In genomic region chr19:14111486-14111885, GRCh38 we compare ENCODE assay signal across 20 cellular contexts. TPM values are rescaled to one million over a fixed set of nuclear protein-coding genes. Genes with fewer than 3 reads are reported as not detected.
DNase-seq lines count a peak whose midpoint lies in the region; ATAC-seq and TF ChIP-seq lines count a peak whose summit lies in the region.
"Had no signal": no experiment of that assay in that cellular context is flagged by ENCODE, and none has a peak within 500 bp of the region (broad histone marks: within the 10 kb centered on the region; RNA-seq: fewer than 3 reads in every experiment).

No MANE protein-coding gene starts in this region.

- DNase-seq in heart left ventricle (no peak), cardiac septum (ENCODE audit: low spot score) (no peak), esophagus muscularis mucosa (ENCODE audit: extremely low spot score) (no peak), pons (ENCODE audit: low spot score) (no peak)
- DNase-seq in activated CD4-positive, CD25-positive, alpha-beta regulatory T cell treated with anti-CD3 and anti-CD28 coated beads, Interleukin-2, amount 50 U/mL, for 72 hours = no peak
- DNase-seq: ACHN; activated B cell treated with CpG ODN at 0.5 μM for 24 hours; C1 segment of cervical spinal cord; cortex of kidney; hypothalamus; MV-4-11; naive thymus-derived CD8-positive, alpha-beta T cell; NCI-H187; NCI-H345 had no signal

- TF ChIP-seq CTCF in heart left ventricle (IDR thresholded peaks at IDR 0.05) = no peak
- no peak for TF ChIP-seq CTCF in esophagus muscularis mucosa (IDR thresholded peaks at IDR 0.05)

- H3K9me3 ChIP-seq in heart left ventricle (no peaks in the 10 kb centered on the region), esophagus muscularis mucosa (no peaks in the 10 kb centered on the region), subcutaneous abdominal adipose tissue (ENCODE audit: control insufficient read depth in 5 of 5, low read length in 5 of 5) (no peaks in the 10 kb centered on the region)
- H3K9me3 ChIP-seq: prostate gland had no signal

- H3K36me3 ChIP-seq in heart left ventricle (peaks cover 0 to 28% (median 3%) of the 10 kb centered on the region in 9 donors), esophagus muscularis mucosa (peaks cover 6 to 13% (median 10%) of the 10 kb centered on the region in 4 donors), subcutaneous abdominal adipose tissue (ENCODE audit: control insufficient read depth in 5 of 5, insufficient read depth in 5 of 5, low read length in 5 of 5) (peaks cover 0 to 10% (median 4%) of the 10 kb centered on the region in 5 donors)

- ATAC-seq in heart left ventricle = no peak
- ATAC-seq: naive thymus-derived CD8-positive, alpha-beta T cell had no signal

- intact Hi-C loops in heart left ventricle (cut with DNase I) = no loop called here
- intact Hi-C loops in cardiac septum (cut with DNase I) = no loop called here
- intact Hi-C loops in esophagus muscularis mucosa (cut with DNase I) = no loop called here

- no peak for TF ChIP-seq POLR2A in heart left ventricle (IDR thresholded peaks at IDR 0.05)
- TF ChIP-seq POLR2A in esophagus muscularis mucosa (IDR thresholded peaks at IDR 0.05; ENCODE audit: low read depth) = no peak

- TF ChIP-seq EP300 in esophagus muscularis mucosa (IDR thresholded peaks at IDR 0.05) = no peak

- peak overlapping the region in 4 of 5 donors; percentile 3 to 65 (median 52) for H3K9ac ChIP-seq in subcutaneous abdominal adipose tissue (ENCODE audit: low read length in 5 of 5)

- WGBS in heart left ventricle, 4 donors = 64 to 77% (median 74%) methylated on average over 1 of the region's 1 CpG
- 100% methylated on average over 1 of the region's 1 CpG for WGBS in esophagus muscularis mucosa

- H3K27me3 ChIP-seq in heart left ventricle = no peaks in the 10 kb centered on the region
- no peaks in the 10 kb centered on the region for H3K27me3 ChIP-seq in esophagus muscularis mucosa
- H3K27me3 ChIP-seq in subcutaneous abdominal adipose tissue (ENCODE audit: control insufficient read depth in 5 of 5, insufficient read depth in 4 of 5, low read length in 5 of 5) = no peaks in the 10 kb centered on the region

- H3K27ac ChIP-seq in heart left ventricle (peak overlapping the region in 11 of 12 donors; percentile 32 to 98 (median 94)), esophagus muscularis mucosa (replicated peaks in 1 of 4) (peak overlapping the region; percentile 86 to 100 (median 98)), subcutaneous abdominal adipose tissue (ENCODE audit: low read depth, low read length) (peak overlapping the region; percentile 76)

- peaks cover 33 to 93% (median 68%) of the 10 kb centered on the region in 12 donors for H3K4me1 ChIP-seq in heart left ventricle
- peaks cover 70 to 94% (median 90%) of the 10 kb centered on the region in 4 donors for H3K4me1 ChIP-seq in esophagus muscularis mucosa
- peaks cover 24 to 77% (median 74%) of the 10 kb centered on the region in 5 donors for H3K4me1 ChIP-seq in subcutaneous abdominal adipose tissue (ENCODE audit: control insufficient read depth in 5 of 5, insufficient read depth in 5 of 5, low read length in 5 of 5)

- H3K4me3 ChIP-seq in heart left ventricle = no peak overlapping the region
- H3K4me3 ChIP-seq in esophagus muscularis mucosa = no peak overlapping the region
- peak overlapping the region in 2 of 5 donors; percentile 6 to 20 for H3K4me3 ChIP-seq in subcutaneous abdominal adipose tissue (ENCODE audit: low read depth in 1 of 5, low read length in 5 of 5)
- H3K4me3 ChIP-seq: prostate gland had no signal

RNA-seq across cellular contexts. Expression of gene PRKACA, which starts 6.1 kb away (rescaled TPM):
- total RNA-seq in heart left ventricle = 100 to 1,000 TPM; 216 to 554 (median 459) TPM
- polyA plus RNA-seq in heart left ventricle = 100 to 1,000 TPM; 234 to 327 TPM
- 487 TPM for total RNA-seq in cardiac septum
- 100 to 1,000 TPM in 2 of 4 donors, 10 to 100 TPM in 2; 76.0 to 125 (median 93.3) TPM for total RNA-seq in esophagus muscularis mucosa

RNA-seq across cellular contexts. Expression of gene SAMD1, which starts 20.9 kb away (rescaled TPM):
- total RNA-seq in heart left ventricle (10 to 100 TPM; 30.5 to 55.5 (median 38.3) TPM), cardiac septum (41.8 TPM), esophagus muscularis mucosa (10 to 100 TPM; 24.1 to 75.6 (median 48.8) TPM)
- 10 to 100 TPM; 26.7 to 62.6 TPM for polyA plus RNA-seq in heart left ventricle

RNA-seq across cellular contexts. Expression of gene ASF1B, which starts 24.9 kb away (rescaled TPM):
- total RNA-seq in heart left ventricle (1 to 10 TPM in 4 of 9 donors, under 1 TPM in 5; 0.42 to 7.0 (median 0.91) TPM), cardiac septum (0.70 TPM), esophagus muscularis mucosa (1 to 10 TPM in 1 of 4 donors, under 1 TPM in 2, not detected in 1; 0.63 to 1.3 (median 0.65) TPM)
- 1 to 10 TPM in 1 of 2 donors, under 1 TPM in 1; 0.19 to 1.0 TPM for polyA plus RNA-seq in heart left ventricle

RNA-seq across cellular contexts. Expression of gene C19orf67, which starts 25.9 kb away (rescaled TPM):
- total RNA-seq in heart left ventricle (not detected), cardiac septum (not detected), esophagus muscularis mucosa (not detected)
- polyA plus RNA-seq in heart left ventricle = not detected
- total RNA-seq: activated B cell treated with CpG ODN at 0.5 μM for 24 hours; activated CD8-positive, alpha-beta memory T cell treated with anti-CD3 and anti-CD28 coated beads for 36 hours; G401; SK-MEL-5 had no signal
- polyA plus RNA-seq: keratinocyte; naive thymus-derived CD8-positive, alpha-beta T cell had no signal

RNA-seq across cellular contexts. Expression of gene MISP3, which starts 38.9 kb away (rescaled TPM):
- total RNA-seq in heart left ventricle (10 to 100 TPM in 1 of 9 donors, 1 to 10 TPM in 8; 3.5 to 28.7 (median 5.7) TPM), cardiac septum (7.9 TPM), esophagus muscularis mucosa (10 to 100 TPM in 1 of 4 donors, 1 to 10 TPM in 3; 1.5 to 11.1 (median 7.6) TPM)
- 10 to 100 TPM in 1 of 2 donors, 1 to 10 TPM in 1; 5.7 to 10.0 TPM for polyA plus RNA-seq in heart left ventricle
